ENCODE assay signal across 1 cellular context in the genomic region with DNA sequence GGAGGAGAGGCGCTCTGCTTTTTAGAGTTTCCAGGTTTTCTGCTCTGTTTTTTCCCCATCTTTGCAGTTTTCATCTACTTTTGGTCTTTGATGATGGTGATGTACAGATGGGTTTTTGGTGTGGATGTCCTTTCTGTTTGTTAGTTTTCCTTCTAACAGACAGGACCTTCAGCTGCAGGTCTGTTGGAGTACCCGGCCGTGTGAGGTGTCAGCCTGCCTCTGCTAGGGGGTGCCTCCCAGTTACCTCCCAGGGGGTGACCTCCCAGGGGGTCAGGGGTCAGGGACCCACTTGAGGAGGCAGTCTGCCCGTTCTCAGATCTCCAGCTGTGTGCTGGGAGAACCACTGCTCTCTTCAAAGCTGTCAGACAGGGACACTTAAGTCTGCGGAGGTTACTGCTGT. TPM values are rescaled to one million over a fixed set of nuclear protein-coding genes. Genes with fewer than 3 reads are reported as not detected.
"Had no signal": no experiment of that assay in that cellular context is flagged by ENCODE, and none has a peak within 500 bp of the region (broad histone marks: within the 10 kb centered on the region; RNA-seq: fewer than 3 reads in every experiment).

No MANE protein-coding gene starts in this region.

RNA-seq across cellular contexts. Expression of a gene that starts 22.5 kb away (rescaled TPM):
- total RNA-seq: M059J had no signal
